In genomic region chr15:64906402-64906801, GRCh38 we compare ENCODE assay signal across 27 cellular contexts.
"Had no signal": no experiment of that assay in that cellular context is flagged by ENCODE, and none has a peak within 500 bp of the region (broad histone marks: within the 10 kb centered on the region; RNA-seq: fewer than 3 reads in every experiment).

No MANE protein-coding gene starts in this region.

- DNase-seq: activated B cell treated with CpG ODN at 0.5 μM for 24 hours; activated CD4-positive, alpha-beta T cell treated with anti-CD3 and anti-CD28 coated beads for 48 hours; activated CD4-positive, alpha-beta T cell treated with anti-CD3 and anti-CD28 coated beads, Interleukin-2, amount 50 U/mL, for 1 hour; activated CD4-positive, alpha-beta T cell treated with anti-CD3 and anti-CD28 coated beads, Interleukin-2, amount 50 U/mL, for 48 hours; activated CD8-positive, alpha-beta memory T cell treated with anti-CD3 and anti-CD28 coated beads for 24 hours; activated CD8-positive, alpha-beta T cell treated with anti-CD3 and anti-CD28 coated beads for 36 hours; activated effector memory CD4-positive, alpha-beta T cell treated with Interleukin-2 at 50 U/mL for 16 hours; activated gamma-delta T cell treated with Interleukin-2 at 50 U/mL for 16 hours; activated naive CD4-positive, alpha-beta T cell treated with anti-CD3 and anti-CD28 coated beads, Interleukin-2, amount 50 U/mL, for 16 hours; activated naive CD4-positive, alpha-beta T cell treated with Interleukin-2 at 50 U/mL for 16 hours; activated T-cell treated with anti-CD3 and anti-CD28 coated beads, Interleukin-2, amount 50 U/mL, for 4 hours; central memory CD4-positive, alpha-beta T cell; cerebellar nuclear complex; colonic mucosa; effector CD8-positive, alpha-beta T cell; foreskin fibroblast; glutamatergic neuron; heart right ventricle; T-helper 2 cell had no signal

- H3K9me3 Mint-ChIP-seq: activated B cell treated with CpG ODN at 0.5 μM for 24 hours; activated CD8-positive, alpha-beta T cell treated with anti-CD3 and anti-CD28 coated beads for 36 hours; activated T-cell treated with anti-CD3 and anti-CD28 coated beads, Interleukin-2, amount 50 U/mL, for 4 hours; activated T-helper 17 cell treated with anti-CD3 and anti-CD28 coated beads, Interleukin-2, amount 50 U/mL, for 72 hours had no signal

- H3K27ac Mint-ChIP-seq: activated CD8-positive, alpha-beta T cell treated with anti-CD3 and anti-CD28 coated beads for 36 hours; activated naive CD8-positive, alpha-beta T cell; brain had no signal

- H3K27me3 ChIP-seq: ascending aorta, breast epithelium, cardiac muscle cell, colonic mucosa had no signal

- H3K27me3 Mint-ChIP-seq: activated naive CD8-positive, alpha-beta T cell had no signal

- ATAC-seq: activated CD4-positive, CD25-positive, alpha-beta regulatory T cell treated with anti-CD3 and anti-CD28 coated beads, Interleukin-2, amount 50 U/mL, for 24 hours; activated T-helper 17 cell treated with anti-CD3 and anti-CD28 coated beads, Interleukin-2, amount 50 U/mL, for 72 hours had no signal

- H3K36me3 ChIP-seq: ascending aorta, breast epithelium, cardiac muscle cell, colonic mucosa, heart right ventricle had no signal

- FAIRE-seq: frontal cortex had no signal

- H3K4me3 Mint-ChIP-seq: activated CD8-positive, alpha-beta T cell treated with anti-CD3 and anti-CD28 coated beads for 36 hours; activated naive CD8-positive, alpha-beta T cell; activated T-cell treated with anti-CD3 and anti-CD28 coated beads, Interleukin-2, amount 50 U/mL, for 4 hours; brain had no signal

- H3K4me1 ChIP-seq: breast epithelium, colonic mucosa had no signal

- H3K27ac ChIP-seq: ascending aorta, breast epithelium, cardiac muscle cell, colonic mucosa had no signal

- H3K4me3 ChIP-seq: breast epithelium, cardiac muscle cell, colonic mucosa had no signal

- H3K9me3 ChIP-seq: colonic mucosa had no signal

- H3K36me3 Mint-ChIP-seq: activated naive CD8-positive, alpha-beta T cell had no signal
